In genomic region chr7:37510043-37510634, GRCh38 we compare ENCODE assay signal across 8 cellular contexts.
DNase-seq lines count a peak whose midpoint lies in the region; ATAC-seq, FAIRE-seq and TF ChIP-seq lines count a peak whose summit lies in the region.

No MANE protein-coding gene starts in this region.

- intact Hi-C loops in kidney (cut with DNase I): no loop called here

- no peak overlapping the region for H3K4me3 ChIP-seq in HL-60 (replicated peaks; ENCODE audit: insufficient read depth, low read length)
- H3K4me3 ChIP-seq in kidney (ENCODE audit: low read length in 2 of 2): no peak overlapping the region

- H3K27me3 ChIP-seq in HL-60 (ENCODE audit: insufficient read depth, poor library complexity, severe bottlenecking): no peaks in the 10 kb centered on the region

- no peak overlapping the region for H3K27ac ChIP-seq in HL-60 (replicated peaks)
- no peak overlapping the region for H3K27ac ChIP-seq in kidney (ENCODE audit: low read depth in 2 of 2, low read length in 2 of 2)

- FAIRE-seq in kidney (lab: Jason Lieb, UNC) (no peak), GM12892 (lab: Jason Lieb, UNC) (no peak)

- no peak for TF ChIP-seq POLR2A in GM12892 (IDR thresholded peaks at IDR 0.05; ENCODE audit: low read depth, low read length)

- H3K36me3 ChIP-seq in kidney (ENCODE audit: control insufficient read depth in 1 of 2, insufficient read depth in 2 of 2, low read length in 2 of 2): no peaks in the 10 kb centered on the region

- no peaks in the 10 kb centered on the region for H3K36me3 Mint-ChIP-seq in activated CD4-positive, alpha-beta memory T cell treated with anti-CD3 and anti-CD28 coated beads, Interleukin-2, amount 10 ng/mL, durations not matched to agents 7 days and 5 days (ENCODE audit: low read depth)

- no peak overlapping the region for H3K4me3 Mint-ChIP-seq in activated CD4-positive, alpha-beta memory T cell treated with anti-CD3 and anti-CD28 coated beads, Interleukin-2, amount 10 ng/mL, durations not matched to agents 7 days and 5 days

- H3K9me3 Mint-ChIP-seq in activated CD4-positive, alpha-beta memory T cell treated with anti-CD3 and anti-CD28 coated beads, Interleukin-2, amount 10 ng/mL, durations not matched to agents 7 days and 5 days: no peaks in the 10 kb centered on the region

- no peak overlapping the region for H3K27ac Mint-ChIP-seq in activated CD4-positive, alpha-beta memory T cell treated with anti-CD3 and anti-CD28 coated beads, Interleukin-2, amount 10 ng/mL, durations not matched to agents 7 days and 5 days

- H3K27me3 Mint-ChIP-seq in activated CD4-positive, alpha-beta memory T cell treated with anti-CD3 and anti-CD28 coated beads, Interleukin-2, amount 10 ng/mL, durations not matched to agents 7 days and 5 days: peaks cover 33% of the 10 kb centered on the region

- no peaks in the 10 kb centered on the region for H3K4me1 Mint-ChIP-seq in activated CD4-positive, alpha-beta memory T cell treated with anti-CD3 and anti-CD28 coated beads, Interleukin-2, amount 10 ng/mL, durations not matched to agents 7 days and 5 days

- no peaks in the 10 kb centered on the region for H3K4me1 ChIP-seq in kidney (ENCODE audit: control insufficient read depth in 1 of 2, insufficient read depth in 1 of 2, low read depth in 1 of 2, low read length in 2 of 2)

- no peaks in the 10 kb centered on the region for H3K9me3 ChIP-seq in kidney (ENCODE audit: control insufficient read depth in 1 of 2, low read length in 2 of 2)

- POLR2A ChIA-PET in activated CD4-positive, alpha-beta memory T cell treated with anti-CD3 and anti-CD28 coated beads, Interleukin-2, amount 10 ng/mL, durations not matched to agents 7 days and 5 days (lab: Charles Lee): no interaction called here

- H3K9ac ChIP-seq in kidney (ENCODE audit: low read length in 2 of 2): no peak overlapping the region

- ATAC-seq in HG03520 (IDR thresholded peaks at IDR 0.05; ENCODE audit: unreplicated experiment): no peak
- no peak for ATAC-seq in GM18502 (IDR thresholded peaks at IDR 0.05; ENCODE audit: poor library complexity, unreplicated experiment)

- DNase-seq in GM10266 (ENCODE audit: extremely low spot score) (peak; percentile 38), HL-60 (ENCODE audit: low read depth in 1 of 2, low spot score in 1 of 2) (peak in 1 of 2 experiments; percentile 25), kidney (no peak), GM12892 (ENCODE audit: insufficient read length) (no peak)
- peak; percentile 26 for DNase-seq in activated CD4-positive, alpha-beta memory T cell treated with anti-CD3 and anti-CD28 coated beads, Interleukin-2, amount 10 ng/mL, durations not matched to agents 7 days and 5 days
- no peak for DNase-seq in NK-92 treated with Interleukin-12 subunit alpha and Interleukin-12 subunit beta, amount 100 ng/mL, for 24 hours (lab: John Stamatoyannopoulos, UW)

- CTCF ChIA-PET in activated CD4-positive, alpha-beta memory T cell treated with anti-CD3 and anti-CD28 coated beads, Interleukin-2, amount 10 ng/mL, durations not matched to agents 7 days and 5 days (lab: Charles Lee): interaction anchor here (0.8 to 1.2 kb wide), 4 partner anchors 157 to 275 kb away, joined by 3 to 4 read pairs (median 3); no protein-coding TSS in a partner anchor

- peak; percentile 59 for TF ChIP-seq CTCF in GM10266 (IDR thresholded peaks at IDR 0.05; ENCODE audit: control insufficient read depth, insufficient read depth, low read depth, missing control alignments)
- TF ChIP-seq CTCF in HL-60 (IDR thresholded peaks at IDR 0.05; ENCODE audit: insufficient read depth, low read length): peak; percentile 83
- peak; percentile 23 for TF ChIP-seq CTCF in kidney (IDR thresholded peaks at IDR 0.05; ENCODE audit: borderline replicate concordance, extremely low read depth, insufficient read depth)

Comparison
In these comparisons a context has a peak if more than half of its experiments do, and no peak if none do; other contexts are left out.
1. DNase-seq: peak in GM10266 (single experiment) and activated CD4-positive, alpha-beta memory T cell treated with anti-CD3 and anti-CD28 coated beads, Interleukin-2, amount 10 ng/mL, durations not matched to agents 7 days and 5 days (single experiment); none in kidney (single experiment), GM12892 (single experiment) and NK-92 treated with Interleukin-12 subunit alpha and Interleukin-12 subunit beta, amount 100 ng/mL, for 24 hours (single experiment).
2. CTCF ChIP-seq: peak in every context shown above with its lines; median percentile 83 in HL-60; 59 in GM10266; 23 in kidney.